In the genomic region with DNA sequence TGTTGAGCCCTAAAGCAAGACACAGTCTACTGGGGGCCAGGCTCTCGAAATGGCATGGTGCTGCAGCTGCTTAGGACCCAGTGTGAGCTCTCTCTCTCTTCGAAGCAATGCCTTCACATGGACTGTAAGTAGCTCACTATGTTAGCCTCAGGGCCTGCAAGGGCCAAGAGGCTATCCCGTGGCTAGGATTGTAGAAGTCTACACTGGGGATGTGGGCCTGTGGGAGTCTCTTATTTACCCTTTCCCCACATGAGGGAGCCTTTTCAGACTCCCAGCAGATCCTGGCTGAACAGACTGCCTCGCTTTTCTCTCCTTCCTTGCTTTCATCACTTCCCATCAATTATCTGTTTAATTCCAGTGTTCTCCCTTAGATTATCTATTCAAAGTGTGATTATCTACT, we compare ENCODE assay signal across 29 cellular contexts.
"Had no signal": no experiment of that assay in that cellular context is flagged by ENCODE, and none has a peak within 500 bp of the region (broad histone marks: within the 10 kb centered on the region; RNA-seq: fewer than 3 reads in every experiment).

No MANE protein-coding gene starts in this region.

- H3K36me3 ChIP-seq: ascending aorta, SJSA1 had no signal

- H3K4me1 ChIP-seq: ascending aorta, body of pancreas, SJSA1 had no signal

- H3K4me3 ChIP-seq: ascending aorta, body of pancreas, SJSA1 had no signal

- H3K27me3 ChIP-seq: ascending aorta, body of pancreas, SJSA1 had no signal

- H3K27ac ChIP-seq: ascending aorta, body of pancreas, SJSA1, VCaP had no signal

- FAIRE-seq: bronchial epithelial cell had no signal

- DNase-seq: activated CD4-positive, alpha-beta memory T cell treated with anti-CD3 and anti-CD28 coated beads, Interleukin-2, amount 10 ng/mL, durations not matched to agents 7 days and 5 days; activated CD4-positive, alpha-beta T cell treated with anti-CD3 and anti-CD28 coated beads for 36 hours; activated CD4-positive, alpha-beta T cell treated with anti-CD3 and anti-CD28 coated beads, Interleukin-2, amount 50 U/mL, for 1 hour; activated gamma-delta T cell; activated naive CD4-positive, alpha-beta T cell treated with anti-CD3 and anti-CD28 coated beads for 36 hours; activated T-cell treated with anti-CD3 and anti-CD28 coated beads for 4 hours; activated T-cell treated with anti-CD3 and anti-CD28 coated beads, Interleukin-2, amount 50 U/mL, for 48 hours; body of pancreas; central memory CD4-positive, alpha-beta T cell; Karpas-422; MM.1S; NCI-H1105; NCI-H1436; NCI-H1694 treated with DMSO at 0.1 percent for 48 hours; NCI-H2029 treated with DMSO at 0.1 percent for 48 hours; NCI-H345; NCI-H510A; NCI-H526 treated with DMSO at 0.1 percent for 48 hours; NK-92 treated with Interleukin-12 subunit alpha and Interleukin-12 subunit beta, amount 100 ng/mL, for 24 hours; OCI-M1; SHP77; T-helper 17 cell; T1000 had no signal

- H3K9me3 ChIP-seq: SJSA1 had no signal

- ATAC-seq: activated CD4-positive, alpha-beta T cell treated with anti-CD3 and anti-CD28 coated beads for 36 hours; activated T-helper 17 cell treated with anti-CD3 and anti-CD28 coated beads, Interleukin-2, amount 50 U/mL, for 72 hours; body of pancreas; Panc1; T-helper 17 cell had no signal
